8 cellular contexts compared by ENCODE assay signal in genomic region chr17:67469208-67469980, GRCh38.
A peak's percentile ranks its signal among the peaks of the same experiment; 100 is the strongest.
DNase-seq lines count a peak whose midpoint lies in the region; ATAC-seq and TF ChIP-seq lines count a peak whose summit lies in the region.

No MANE protein-coding gene starts in this region.

- H3K27me3 ChIP-seq in heart right ventricle: no peaks in the 10 kb centered on the region

- peak overlapping the region in 1 of 10 donors; percentile 9 for H3K4me3 ChIP-seq in heart right ventricle
- H3K4me3 ChIP-seq in skeletal muscle cell (ENCODE audit: low read depth, low read length): no peak overlapping the region

- DNase-seq in Kasumi-1 (lab: John Stamatoyannopoulos, UW) (peak; percentile 63 to 73), heart right ventricle (no peak), skeletal muscle cell (ENCODE audit: low read depth) (peak; percentile 28), NCI-H345 (lab: John Stamatoyannopoulos, UW) (no peak), pons (ENCODE audit: low spot score) (no peak)
- DNase-seq in activated CD8-positive, alpha-beta T cell treated with anti-CD3 and anti-CD28 coated beads for 36 hours: peak; percentile 80

- peaks cover 0 to 10% (median 0%) of the 10 kb centered on the region in 11 donors for H3K9me3 ChIP-seq in heart right ventricle

- peaks cover 11% of the 10 kb centered on the region for H3K36me3 Mint-ChIP-seq in activated CD8-positive, alpha-beta T cell treated with anti-CD3 and anti-CD28 coated beads for 36 hours (ENCODE audit: low read depth)

- WGBS in heart right ventricle, 2 donors: 42% methylated on average over 13 of the region's 13 CpGs

- TF ChIP-seq CTCF in activated CD8-positive, alpha-beta T cell treated with anti-CD3 and anti-CD28 coated beads for 36 hours (IDR thresholded peaks at IDR 0.05): no peak
- TF ChIP-seq CTCF in heart right ventricle (IDR thresholded peaks at IDR 0.05): no peak

- peak; percentile 79 for ATAC-seq in activated CD8-positive, alpha-beta T cell treated with anti-CD3 and anti-CD28 coated beads for 36 hours
- peak in 6 of 8 donors; percentile 41 to 55 (median 48) for ATAC-seq in heart right ventricle
- no peak for ATAC-seq in GM19455 (IDR thresholded peaks at IDR 0.05; ENCODE audit: unreplicated experiment)
- ATAC-seq in GM19463 (IDR thresholded peaks at IDR 0.05; ENCODE audit: unreplicated experiment): no peak

- H3K4me3 Mint-ChIP-seq in activated CD8-positive, alpha-beta T cell treated with anti-CD3 and anti-CD28 coated beads for 36 hours: peak overlapping the region; percentile 66

- CTCF ChIA-PET in activated CD8-positive, alpha-beta T cell treated with anti-CD3 and anti-CD28 coated beads for 36 hours (lab: Charles Lee): interaction anchor here (1.0 to 3.8 kb wide), 11 partner anchors 14 to 94 kb away, joined by 3 to 33 read pairs (median 4); partner anchors contain the start of gene PITPNC1

- no peaks in the 10 kb centered on the region for H3K36me3 ChIP-seq in heart right ventricle

- peak overlapping the region; percentile 94 for H3K27ac Mint-ChIP-seq in activated CD8-positive, alpha-beta T cell treated with anti-CD3 and anti-CD28 coated beads for 36 hours

- H3K9me3 Mint-ChIP-seq in activated CD8-positive, alpha-beta T cell treated with anti-CD3 and anti-CD28 coated beads for 36 hours: peaks cover 2% of the 10 kb centered on the region

- peaks cover 71% of the 10 kb centered on the region for H3K4me1 Mint-ChIP-seq in activated CD8-positive, alpha-beta T cell treated with anti-CD3 and anti-CD28 coated beads for 36 hours (ENCODE audit: low read depth)

- POLR2A ChIA-PET in activated CD8-positive, alpha-beta T cell treated with anti-CD3 and anti-CD28 coated beads for 36 hours (lab: Charles Lee): interaction anchor here (0.6 to 3.8 kb wide), 9 partner anchors 9 to 91 kb away, joined by 3 to 21 read pairs (median 4); no protein-coding TSS in a partner anchor

- peak overlapping the region in 9 of 10 donors; percentile 47 to 86 (median 72) for H3K27ac ChIP-seq in heart right ventricle

- intact Hi-C loops in activated CD8-positive, alpha-beta T cell treated with anti-CD3 and anti-CD28 coated beads for 36 hours (cut with micrococcal nuclease): no loop called here
- intact Hi-C loops in heart right ventricle (cut with DNase I): no loop called here

- peaks cover 0 to 46% (median 23%) of the 10 kb centered on the region in 9 donors for H3K4me1 ChIP-seq in heart right ventricle

- H3K27me3 Mint-ChIP-seq in activated CD8-positive, alpha-beta T cell treated with anti-CD3 and anti-CD28 coated beads for 36 hours: no peaks in the 10 kb centered on the region

Comparison
In these comparisons a context has a peak if more than half of its experiments do, and no peak if none do; other contexts are left out.
1. DNase-seq: peak in Kasumi-1 (2 of 2), activated CD8-positive, alpha-beta T cell treated with anti-CD3 and anti-CD28 coated beads for 36 hours (single experiment) and skeletal muscle cell (single experiment); none in heart right ventricle (0 of 2), NCI-H345 (single experiment) and pons (single experiment).
2. ATAC-seq: peak in activated CD8-positive, alpha-beta T cell treated with anti-CD3 and anti-CD28 coated beads for 36 hours (single experiment) and heart right ventricle (6 of 8); none in GM19455 (single experiment) and GM19463 (single experiment).